18 cellular contexts compared by ENCODE assay signal in genomic region chr15:29183071-29183831, GRCh38.
DNase-seq lines count a peak whose midpoint lies in the region; ATAC-seq, FAIRE-seq and TF ChIP-seq lines count a peak whose summit lies in the region.
"Had no signal": no experiment of that assay in that cellular context is flagged by ENCODE, and none has a peak within 500 bp of the region (broad histone marks: within the 10 kb centered on the region; RNA-seq: fewer than 3 reads in every experiment).

No MANE protein-coding gene starts in this region.

- intact Hi-C loops in mammary epithelial cell (cut with micrococcal nuclease) = no loop called here
- intact Hi-C loops in breast epithelium (cut with DNase I; ENCODE audit: low total_unique reads) = no loop called here
- intact Hi-C loops in left colon (cut with DNase I, micrococcal nuclease) = loop anchor here in 1 of 2 donors (10.0 kb wide), 1 partner anchor 58 kb away; no protein-coding TSS in a partner anchor

- H3K36me3 ChIP-seq in mammary epithelial cell (ENCODE audit: insufficient read depth, low read length) = no peaks in the 10 kb centered on the region
- H3K36me3 ChIP-seq in breast epithelium = no peaks in the 10 kb centered on the region
- H3K36me3 ChIP-seq in Loucy (ENCODE audit: insufficient read depth, low read length) = no peaks in the 10 kb centered on the region
- H3K36me3 ChIP-seq: colonic mucosa, stomach had no signal

- no peak overlapping the region for H3K27ac ChIP-seq in mammary epithelial cell (ENCODE audit: insufficient read depth, low read depth, low read length)
- H3K27ac ChIP-seq in breast epithelium = no peak overlapping the region
- H3K27ac ChIP-seq: colonic mucosa, stomach had no signal

- DNase-seq in mammary epithelial cell = peak; percentile 26
- no peak for DNase-seq in breast epithelium (ENCODE audit: low spot score in 2 of 2)
- DNase-seq in epithelial cell of esophagus (ENCODE audit: low read depth) = peak; percentile 9
- DNase-seq in urothelium cell line (ENCODE audit: low spot score) = peak; percentile 21
- no peak for DNase-seq in left colon
- DNase-seq in NCI-H1694 (lab: John Stamatoyannopoulos, UW) = no peak
- DNase-seq: activated CD4-positive, alpha-beta T cell treated with anti-CD3 and anti-CD28 coated beads, Interleukin-2, amount 50 U/mL, for 4 hours; colonic mucosa; naive B cell; NCI-H1930; OCI-M1; retina; stimulated activated CD4-positive, alpha-beta T cell treated with anti-CD3 and anti-CD28 coated beads, Interleukin-4, amount 100 ng/mL, for 4 hours; stomach had no signal

- FAIRE-seq in urothelium cell line (lab: Jason Lieb, UNC) = no peak
- FAIRE-seq: islet of Langerhans, K562 had no signal

- no peaks in the 10 kb centered on the region for H3F3A ChIP-seq in Loucy (ENCODE audit: low read depth)

- H3K79me2 ChIP-seq in mammary epithelial cell (ENCODE audit: insufficient read depth, low read length) (no peaks in the 10 kb centered on the region), Loucy (ENCODE audit: insufficient read depth, low read length) (no peaks in the 10 kb centered on the region)

- no peak for TF ChIP-seq POLR2A in breast epithelium (IDR thresholded peaks at IDR 0.05)

- ATAC-seq in left colon (no peak), HG03565 (IDR thresholded peaks at IDR 0.05; ENCODE audit: unreplicated experiment) (no peak)
- ATAC-seq: K562 had no signal

- H3K4me2 ChIP-seq in mammary epithelial cell (ENCODE audit: insufficient read depth, low read depth, low read length) = no peak overlapping the region
- H3K4me2 ChIP-seq in Loucy (ENCODE audit: low read depth, low read length, poor library complexity, severe bottlenecking) = peak overlapping the region; percentile 47

- H3K27me3 ChIP-seq in mammary epithelial cell (ENCODE audit: insufficient read depth, low read length) (no peaks in the 10 kb centered on the region), breast epithelium (no peaks in the 10 kb centered on the region), Loucy (ENCODE audit: insufficient read depth, low read length, poor library complexity, severe bottlenecking) (no peaks in the 10 kb centered on the region)
- H3K27me3 ChIP-seq: colonic mucosa had no signal

- WGBS in mammary epithelial cell (ENCODE audit: low coverage, missing lambda C conversion rate) = 26% methylated on average over 13 of the region's 14 CpGs

- no TSS peak for BruUV-seq in mammary epithelial cell (replicated peaks; lab: Mats Ljungman, UMichigan)

- H3K4me3 ChIP-seq in mammary epithelial cell (replicated peaks in 1 of 3; ENCODE audit: insufficient read depth in 1 of 3, low read depth in 2 of 3, low read length in 3 of 3) (no peak overlapping the region), breast epithelium (no peak overlapping the region), Loucy (ENCODE audit: low read length, poor library complexity, severe bottlenecking) (peak overlapping the region; percentile 15), epithelial cell of esophagus (ENCODE audit: low read length) (no peak overlapping the region)
- H3K4me3 ChIP-seq: colonic mucosa, K562, stomach had no signal

- H3K4me1 ChIP-seq in mammary epithelial cell (ENCODE audit: insufficient read depth, low read length) (no peaks in the 10 kb centered on the region), breast epithelium (no peaks in the 10 kb centered on the region), Loucy (ENCODE audit: insufficient read depth, low read length, poor library complexity, severe bottlenecking) (peaks cover 13% of the 10 kb centered on the region)
- H3K4me1 ChIP-seq: colonic mucosa, stomach had no signal

- H2AFZ ChIP-seq in mammary epithelial cell (ENCODE audit: low read depth, low read length) (no peak overlapping the region), Loucy (ENCODE audit: low read length) (no peak overlapping the region)

- H3K9me3 ChIP-seq in mammary epithelial cell (replicated peaks; ENCODE audit: insufficient read depth, low read length) = peaks cover 24% of the 10 kb centered on the region
- no peaks in the 10 kb centered on the region for H3K9me3 ChIP-seq in breast epithelium
- H3K9me3 ChIP-seq in Loucy (ENCODE audit: insufficient read depth, low read depth, low read length) = no peaks in the 10 kb centered on the region
- H3K9me3 ChIP-seq: colonic mucosa, stomach had no signal

- H4K20me1 ChIP-seq in mammary epithelial cell (ENCODE audit: insufficient read depth, low read length) (no peaks in the 10 kb centered on the region), Loucy (ENCODE audit: insufficient read depth, low read length, poor library complexity, severe bottlenecking) (no peaks in the 10 kb centered on the region)

- H3K9ac ChIP-seq in mammary epithelial cell (ENCODE audit: insufficient read depth, low read length) (no peak overlapping the region), Loucy (ENCODE audit: low read depth, low read length, poor library complexity, severe bottlenecking) (no peak overlapping the region)

- H3K9me2 ChIP-seq in Loucy (replicated peaks; ENCODE audit: low read depth, low read length) = no peaks in the 10 kb centered on the region

- TF ChIP-seq CTCF in mammary epithelial cell (conservative IDR thresholded peaks at IDR 0.05 in 1 of 2, IDR thresholded peaks at IDR 0.05 in 1 of 2; ENCODE audit: extremely low read depth in 1 of 2, insufficient read depth in 1 of 2, low read depth in 1 of 2, low read length in 2 of 2) (no peak), breast epithelium (IDR thresholded peaks at IDR 0.05) (no peak), Loucy (conservative IDR thresholded peaks at IDR 0.05; ENCODE audit: low read length) (no peak), epithelial cell of esophagus (IDR thresholded peaks at IDR 0.05; ENCODE audit: insufficient read depth, low read depth, low read length, missing control alignments) (no peak)

- dilution Hi-C loops in mammary epithelial cell (cut with HindIII; ENCODE audit: low sequenced_read_pairs) = no loop called here

- CTCF ChIA-PET in mammary epithelial cell (lab: Charles Lee; ENCODE audit: low non-redundant PET) = no interaction called here

- in situ Hi-C loops in mammary epithelial cell (cut with MboI; ENCODE audit: low sequenced_read_pairs in 2 of 2) = no loop called here

Comparison
In these comparisons a context has a peak if more than half of its experiments do, and no peak if none do; other contexts are left out.
1. DNase-seq: peak in mammary epithelial cell (single experiment), epithelial cell of esophagus (single experiment) and urothelium cell line (single experiment); none in breast epithelium (0 of 2), left colon (0 of 2) and NCI-H1694 (single experiment).